ENCODE assay signal across 21 cellular contexts in genomic region chr1:29255134-29255666, GRCh38.
"Had no signal": no experiment of that assay in that cellular context is flagged by ENCODE, and none has a peak within 500 bp of the region (broad histone marks: within the 10 kb centered on the region; RNA-seq: fewer than 3 reads in every experiment).

No MANE protein-coding gene starts in this region.

- H3K36me3 ChIP-seq: heart left ventricle, pancreas, prostate gland, stomach, transverse colon had no signal

- H3K9me3 ChIP-seq: heart left ventricle, pancreas, prostate gland, stomach, thoracic aorta, transverse colon had no signal

- H3K4me3 ChIP-seq: heart left ventricle, pancreas, prostate gland, skin epidermis, stomach, thoracic aorta, transverse colon had no signal

- H3K27ac ChIP-seq: heart left ventricle, pancreas, prostate gland, skin epidermis, stomach, thoracic aorta, transverse colon had no signal

- ATAC-seq: esophagus mucosa, heart left ventricle, natural killer cell, pancreas, sciatic nerve had no signal

- FAIRE-seq: endometrium, frontal cortex, islet of Langerhans, pancreas, urothelium cell line had no signal

- H3K27me3 ChIP-seq: pancreas had no signal

- DNase-seq: effector memory CD4-positive, alpha-beta T cell; heart left ventricle; hypothalamus; kidney glomerular epithelial cell; natural killer cell; nucleus accumbens; stimulated activated CD4-positive, alpha-beta T cell treated with anti-CD3 and anti-CD28 coated beads, Interleukin-12 subunit alpha, Interleukin-12 subunit beta, amount 100 ng/mL, for 4 hours; stimulated activated naive CD4-positive, alpha-beta T cell; stomach; substantia nigra; transverse colon had no signal

- H3K4me1 ChIP-seq: prostate gland had no signal
